Comparison of ENCODE assay signal across 26 cellular contexts in genomic region chr1:25813734-25814471, GRCh38. TPM values are rescaled to one million over a fixed set of nuclear protein-coding genes. Genes with fewer than 3 reads are reported as not detected.
A peak's percentile ranks its signal among the peaks of the same experiment; 100 is the strongest.
DNase-seq lines count a peak whose midpoint lies in the region; ATAC-seq and TF ChIP-seq lines count a peak whose summit lies in the region.
"Had no signal": no experiment of that assay in that cellular context is flagged by ENCODE, and none has a peak within 500 bp of the region (broad histone marks: within the 10 kb centered on the region; RNA-seq: fewer than 3 reads in every experiment).

No MANE protein-coding gene starts in this region.

- H3K4me3 ChIP-seq in DND-41 (ENCODE audit: low read depth in 1 of 2, low read length in 2 of 2) (no peak overlapping the region), OCI-LY3 (ENCODE audit: low read length) (no peak overlapping the region), endodermal cell (ENCODE audit: low read length) (no peak overlapping the region)
- H3K4me3 ChIP-seq: body of pancreas, esophagus squamous epithelium, PC-9, thyroid gland had no signal

- no peaks in the 10 kb centered on the region for H3K36me3 ChIP-seq in DND-41 (ENCODE audit: insufficient read depth, low read length)
- no peaks in the 10 kb centered on the region for H3K36me3 ChIP-seq in OCI-LY3 (replicated peaks; ENCODE audit: low read depth, low read length)
- peaks cover 13% of the 10 kb centered on the region for H3K36me3 ChIP-seq in endodermal cell (ENCODE audit: control insufficient read depth, insufficient read depth, low read length)

- H4K20me1 ChIP-seq in DND-41 (ENCODE audit: insufficient read depth, low read length) (peaks cover 6% of the 10 kb centered on the region), OCI-LY3 (ENCODE audit: insufficient read depth, low read length) (no peaks in the 10 kb centered on the region)

- H3K9me3 Mint-ChIP-seq in endodermal cell: no peaks in the 10 kb centered on the region
- H3K9me3 Mint-ChIP-seq: CD4-positive, alpha-beta T cell; stimulated activated naive CD8-positive, alpha-beta T cell treated with anti-CD3 and anti-CD28 coated beads, Interleukin-15, Interleukin-2, amounts not matched to agents 100 ng/mL and 50 ng/mL, for 24 hours; T-cell had no signal

- H3K4me2 ChIP-seq in DND-41 (ENCODE audit: insufficient read depth, low read length): no peak overlapping the region
- no peak overlapping the region for H3K4me2 ChIP-seq in OCI-LY3 (ENCODE audit: low read length)
- H3K4me2 ChIP-seq: PC-9 had no signal

- H3K27ac ChIP-seq in DND-41 (ENCODE audit: low read length) (no peak overlapping the region), OCI-LY3 (ENCODE audit: low read length) (no peak overlapping the region), endodermal cell (ENCODE audit: low read depth, low read length) (no peak overlapping the region)
- H3K27ac ChIP-seq: body of pancreas, esophagus squamous epithelium, neutrophil, PC-9, thyroid gland had no signal

- H2AFZ ChIP-seq in DND-41 (ENCODE audit: low read depth, low read length) (no peak overlapping the region), OCI-LY3 (ENCODE audit: low read depth, low read length) (no peak overlapping the region)
- H2AFZ ChIP-seq: PC-9 had no signal

- in situ Hi-C loops in G401 (cut with HindIII; ENCODE audit: low sequenced_read_pairs): no loop called here

- H3K9me3 ChIP-seq in DND-41 (ENCODE audit: insufficient read depth, low read length, severe bottlenecking) (no peaks in the 10 kb centered on the region), OCI-LY3 (ENCODE audit: insufficient read depth, low read length) (no peaks in the 10 kb centered on the region), endodermal cell (ENCODE audit: control insufficient read depth, low read length) (no peaks in the 10 kb centered on the region)
- H3K9me3 ChIP-seq: body of pancreas, esophagus squamous epithelium, neutrophil, thyroid gland had no signal

- H3K4me1 ChIP-seq in DND-41 (ENCODE audit: insufficient read depth, low read length) (peaks cover 9% of the 10 kb centered on the region), OCI-LY3 (ENCODE audit: low read length) (peaks cover 13% of the 10 kb centered on the region), endodermal cell (ENCODE audit: control insufficient read depth, insufficient read depth, low read length) (peaks cover 4% of the 10 kb centered on the region)

- ATAC-seq in DND-41 (ENCODE audit: insufficient read depth, low read depth): no peak
- ATAC-seq: body of pancreas, T-cell had no signal

- H3K4me3 Mint-ChIP-seq in endodermal cell: no peak overlapping the region
- H3K4me3 Mint-ChIP-seq: stimulated activated naive CD8-positive, alpha-beta T cell treated with anti-CD3 and anti-CD28 coated beads, Interleukin-15, Interleukin-2, amounts not matched to agents 100 ng/mL and 50 ng/mL, for 24 hours; T-cell had no signal

- H3K27me3 ChIP-seq in DND-41 (ENCODE audit: insufficient read depth, low read length, poor library complexity) (no peaks in the 10 kb centered on the region), OCI-LY3 (ENCODE audit: low read depth, low read length) (no peaks in the 10 kb centered on the region), endodermal cell (ENCODE audit: control insufficient read depth, insufficient read depth, low read length, poor library complexity, severe bottlenecking) (no peaks in the 10 kb centered on the region)
- H3K27me3 ChIP-seq: body of pancreas, esophagus squamous epithelium, neutrophil, thyroid gland had no signal

- H3K79me2 ChIP-seq in DND-41 (ENCODE audit: insufficient read depth, low read length) (no peaks in the 10 kb centered on the region), OCI-LY3 (ENCODE audit: low read length) (no peaks in the 10 kb centered on the region)

- 93% methylated on average over 9 to 24 of the region's 24 CpGs for WGBS in endodermal cell (ENCODE audit: insufficient coverage in 1 of 2, insufficient read length in 1 of 2), 2 experiments

- H3K27me3 Mint-ChIP-seq in endodermal cell (ENCODE audit: insufficient read depth): no peaks in the 10 kb centered on the region
- H3K27me3 Mint-ChIP-seq: CD4-positive, alpha-beta T cell; stimulated activated naive CD8-positive, alpha-beta T cell treated with anti-CD3 and anti-CD28 coated beads, Interleukin-15, Interleukin-2, amounts not matched to agents 100 ng/mL and 50 ng/mL, for 24 hours; T-cell had no signal

- peaks cover 33% of the 10 kb centered on the region for H3K36me3 Mint-ChIP-seq in endodermal cell (ENCODE audit: low read depth)

- no peak overlapping the region for H3K27ac Mint-ChIP-seq in endodermal cell
- H3K27ac Mint-ChIP-seq: stimulated activated naive CD8-positive, alpha-beta T cell treated with anti-CD3 and anti-CD28 coated beads, Interleukin-15, Interleukin-2, amounts not matched to agents 100 ng/mL and 50 ng/mL, for 24 hours; T-cell had no signal

- H3K9ac ChIP-seq in DND-41 (ENCODE audit: low read depth, low read length) (no peak overlapping the region), OCI-LY3 (ENCODE audit: low read length) (no peak overlapping the region), endodermal cell (ENCODE audit: extremely low read depth, low read length, poor library complexity, severe bottlenecking) (no peak overlapping the region)

- no peak for DNase-seq in DND-41
- DNase-seq in endodermal cell: no peak
- no peak for DNase-seq in NCI-H1092 treated with DMSO at 0.1 percent for 48 hours (lab: John Stamatoyannopoulos, UW)
- DNase-seq in NCI-H510A treated with DMSO at 0.1 percent for 48 hours (lab: John Stamatoyannopoulos, UW): no peak
- DNase-seq in G401 (ENCODE audit: low spot score): no peak
- DNase-seq in HCEC 1CT: no peak
- DNase-seq: activated CD4-positive, alpha-beta T cell treated with anti-CD3 and anti-CD28 coated beads for 4 hours; CD4-positive, alpha-beta T cell; esophagus squamous epithelium; GDM1; KG1; kidney glomerular epithelial cell; mammary epithelial cell; NCI-H187 treated with DMSO at 0.1 percent for 48 hours; NCI-H2227 treated with DMSO at 0.1 percent for 48 hours; NCI-H748 treated with DMSO at 0.1 percent for 48 hours; PC-9; SIG-M5; stimulated activated CD4-positive, alpha-beta T cell treated with anti-CD3 and anti-CD28 coated beads, Interleukin-2, amount 100 ng/mL, for 24 hours; T-cell; thyroid gland had no signal

- TF ChIP-seq CTCF in DND-41 (IDR thresholded peaks at IDR 0.05; ENCODE audit: borderline replicate concordance, extremely low read depth, low read length, poor library complexity, severe bottlenecking) (peak; percentile 28), GM12874 (IDR thresholded peaks at IDR 0.05; ENCODE audit: insufficient read depth, low read depth, low read length) (0 out of 2 replicates have a peak, but pooled peaks have one; percentile 10), OCI-LY3 (IDR thresholded peaks at IDR 0.05; ENCODE audit: low read depth, low read length) (peak; percentile 22), endodermal cell (conservative IDR thresholded peaks at IDR 0.05) (peak; percentile 19)

- peaks cover 11% of the 10 kb centered on the region for H3K4me1 Mint-ChIP-seq in endodermal cell

RNA-seq across cellular contexts. Expression of gene MTFR1L, which starts 5.9 kb away (rescaled TPM):
- total RNA-seq in endodermal cell: 10 to 100 TPM; 31.6 to 36.2 TPM
- polyA plus RNA-seq in endodermal cell (2013, experiment 1 of 2): 55.7 TPM
- polyA plus RNA-seq in endodermal cell (2013, experiment 2 of 2): 50.5 TPM
- total RNA-seq in G401 (2014; rRNA removed; shearing (Covaris generic)): 21.0 and 32.6 TPM in 2 replicates

RNA-seq across cellular contexts. Expression of gene SELENON, which starts 13.9 kb away (rescaled TPM):
- 10 to 100 TPM; 91.2 to 93.3 TPM for total RNA-seq in endodermal cell
- 127 TPM for polyA plus RNA-seq in endodermal cell (2013, experiment 1 of 2)
- 114 TPM for polyA plus RNA-seq in endodermal cell (2013, experiment 2 of 2)
- 22.8 and 31.9 TPM in 2 replicates for total RNA-seq in G401 (2014; rRNA removed; shearing (Covaris generic))

RNA-seq across cellular contexts. Expression of gene AUNIP, which starts 45.4 kb away (rescaled TPM):
- 10 to 100 TPM; 14.3 to 19.5 TPM for total RNA-seq in endodermal cell
- polyA plus RNA-seq in endodermal cell (2013, experiment 1 of 2): 8.0 TPM
- 7.4 TPM for polyA plus RNA-seq in endodermal cell (2013, experiment 2 of 2)
- total RNA-seq in G401 (2014; rRNA removed; shearing (Covaris generic)): 28.9 and 29.4 TPM in 2 replicates
- total RNA-seq: body of pancreas; CD4-positive, alpha-beta T cell; thyroid gland had no signal
